ENCODE assay signal across 15 cellular contexts in genomic region chr12:53160000-53160399, GRCh38. TPM values are rescaled to one million over a fixed set of nuclear protein-coding genes. Genes with fewer than 3 reads are reported as not detected.
A peak's percentile ranks its signal among the peaks of the same experiment; 100 is the strongest.
DNase-seq lines count a peak whose midpoint lies in the region; ATAC-seq and TF ChIP-seq lines count a peak whose summit lies in the region.
"Had no signal": no experiment of that assay in that cellular context is flagged by ENCODE, and none has a peak within 500 bp of the region (broad histone marks: within the 10 kb centered on the region; RNA-seq: fewer than 3 reads in every experiment).

No MANE protein-coding gene starts in this region.

- H3K27me3 ChIP-seq in OCI-LY1 (ENCODE audit: insufficient read depth, low read length) (no peaks in the 10 kb centered on the region), body of pancreas (no peaks in the 10 kb centered on the region)
- H3K27me3 ChIP-seq: colonic mucosa, MG63 had no signal

- H3F3A ChIP-seq in OCI-LY1 (ENCODE audit: insufficient read depth, low read length) = no peaks in the 10 kb centered on the region

- no peak overlapping the region for H2AFZ ChIP-seq in OCI-LY1 (ENCODE audit: low read length)

- H3K36me3 ChIP-seq in OCI-LY1 (ENCODE audit: insufficient read depth, low read length) = no peaks in the 10 kb centered on the region
- no peaks in the 10 kb centered on the region for H3K36me3 ChIP-seq in body of pancreas (replicated peaks in 1 of 2; ENCODE audit: insufficient read depth in 1 of 2, low read depth in 2 of 2)
- H3K36me3 ChIP-seq: colonic mucosa had no signal

- no peaks in the 10 kb centered on the region for H3K79me2 ChIP-seq in OCI-LY1 (ENCODE audit: insufficient read depth, low read length)

- TF ChIP-seq POLR2A in body of pancreas (IDR thresholded peaks at IDR 0.05) = no peak

- H3K9me3 Mint-ChIP-seq in activated CD4-positive, alpha-beta memory T cell treated with anti-CD3 and anti-CD28 coated beads, Interleukin-2, amount 10 ng/mL, durations not matched to agents 7 days and 5 days = no peaks in the 10 kb centered on the region
- no peaks in the 10 kb centered on the region for H3K9me3 Mint-ChIP-seq in activated CD4-positive, alpha-beta memory T cell treated with anti-CD3 and anti-CD28 coated beads for 36 hours
- no peaks in the 10 kb centered on the region for H3K9me3 Mint-ChIP-seq in stimulated activated memory B cell treated with anti-CD40 and anti-IgM and Interleukin-4, amounts not matched to agents 10 μg/mL and 1 μg/mL and 100 μg/mL, for 72 hours
- H3K9me3 Mint-ChIP-seq: natural killer cell treated with Interleukin-12 subunit alpha and Interleukin-12 subunit beta and Interleukin-15 and Interleukin-18, amount 100 ng/mL, for 72 hours had no signal

- H3K36me3 Mint-ChIP-seq in activated CD4-positive, alpha-beta memory T cell treated with anti-CD3 and anti-CD28 coated beads, Interleukin-2, amount 10 ng/mL, durations not matched to agents 7 days and 5 days (ENCODE audit: low read depth) = no peaks in the 10 kb centered on the region
- H3K36me3 Mint-ChIP-seq in activated CD4-positive, alpha-beta memory T cell treated with anti-CD3 and anti-CD28 coated beads for 36 hours = peaks cover 2% of the 10 kb centered on the region
- no peaks in the 10 kb centered on the region for H3K36me3 Mint-ChIP-seq in stimulated activated memory B cell treated with anti-CD40 and anti-IgM and Interleukin-4, amounts not matched to agents 10 μg/mL and 1 μg/mL and 100 μg/mL, for 72 hours
- H3K36me3 Mint-ChIP-seq: natural killer cell treated with Interleukin-12 subunit alpha and Interleukin-12 subunit beta and Interleukin-15 and Interleukin-18, amount 100 ng/mL, for 72 hours had no signal

- no peak overlapping the region for H3K4me3 Mint-ChIP-seq in activated CD4-positive, alpha-beta memory T cell treated with anti-CD3 and anti-CD28 coated beads, Interleukin-2, amount 10 ng/mL, durations not matched to agents 7 days and 5 days
- no peak overlapping the region for H3K4me3 Mint-ChIP-seq in activated CD4-positive, alpha-beta memory T cell treated with anti-CD3 and anti-CD28 coated beads for 36 hours
- H3K4me3 Mint-ChIP-seq in stimulated activated memory B cell treated with anti-CD40 and anti-IgM and Interleukin-4, amounts not matched to agents 10 μg/mL and 1 μg/mL and 100 μg/mL, for 72 hours = no peak overlapping the region
- H3K4me3 Mint-ChIP-seq: natural killer cell treated with Interleukin-12 subunit alpha and Interleukin-12 subunit beta and Interleukin-15 and Interleukin-18, amount 100 ng/mL, for 72 hours had no signal

- H3K4me2 ChIP-seq in OCI-LY1 (ENCODE audit: low read length) = no peak overlapping the region

- CTCF ChIA-PET in activated CD4-positive, alpha-beta memory T cell treated with anti-CD3 and anti-CD28 coated beads, Interleukin-2, amount 10 ng/mL, durations not matched to agents 7 days and 5 days (lab: Charles Lee) = interaction anchor here (0.7 to 5.3 kb wide), 45 partner anchors 9 to 317 kb away, joined by 3 to 41 read pairs (median 5); partner anchors contain the start of genes AAAS, CSAD, ESPL1 and ITGB7
- CTCF ChIA-PET in activated CD4-positive, alpha-beta memory T cell treated with anti-CD3 and anti-CD28 coated beads for 36 hours (lab: Charles Lee) = interaction anchor here (0.7 to 6.3 kb wide), 43 partner anchors 8 to 317 kb away, joined by 3 to 65 read pairs (median 6); partner anchors contain the start of genes AAAS, CSAD, ESPL1 and IGFBP6

- H4K20me1 ChIP-seq in OCI-LY1 (ENCODE audit: insufficient read depth, low read length) = no peaks in the 10 kb centered on the region

- H3K4me1 ChIP-seq in OCI-LY1 (ENCODE audit: insufficient read depth, low read length, severe bottlenecking) (peaks cover 9% of the 10 kb centered on the region), body of pancreas (no peaks in the 10 kb centered on the region)
- H3K4me1 ChIP-seq: colonic mucosa had no signal

- no peaks in the 10 kb centered on the region for H3K27me3 Mint-ChIP-seq in activated CD4-positive, alpha-beta memory T cell treated with anti-CD3 and anti-CD28 coated beads, Interleukin-2, amount 10 ng/mL, durations not matched to agents 7 days and 5 days
- no peaks in the 10 kb centered on the region for H3K27me3 Mint-ChIP-seq in activated CD4-positive, alpha-beta memory T cell treated with anti-CD3 and anti-CD28 coated beads for 36 hours
- H3K27me3 Mint-ChIP-seq in stimulated activated memory B cell treated with anti-CD40 and anti-IgM and Interleukin-4, amounts not matched to agents 10 μg/mL and 1 μg/mL and 100 μg/mL, for 72 hours = no peaks in the 10 kb centered on the region
- H3K27me3 Mint-ChIP-seq: natural killer cell treated with Interleukin-12 subunit alpha and Interleukin-12 subunit beta and Interleukin-15 and Interleukin-18, amount 100 ng/mL, for 72 hours; progenitor cell of endocrine pancreas had no signal

- H3K27ac ChIP-seq in OCI-LY1 (ENCODE audit: low read depth, low read length, poor library complexity, severe bottlenecking) = no peak overlapping the region
- H3K27ac ChIP-seq in body of pancreas = no peak overlapping the region
- H3K27ac ChIP-seq: colonic mucosa had no signal

- no peak for TF ChIP-seq CTCF in OCI-LY1 (IDR thresholded peaks at IDR 0.05; ENCODE audit: low read length)
- TF ChIP-seq CTCF in body of pancreas (IDR thresholded peaks at IDR 0.05) = no peak

- no peaks in the 10 kb centered on the region for H3K9me2 ChIP-seq in OCI-LY1 (ENCODE audit: low read depth, low read length)

- no peak for DNase-seq in activated CD4-positive, alpha-beta memory T cell treated with anti-CD3 and anti-CD28 coated beads, Interleukin-2, amount 10 ng/mL, durations not matched to agents 7 days and 5 days
- no peak for DNase-seq in activated CD4-positive, alpha-beta memory T cell treated with anti-CD3 and anti-CD28 coated beads for 36 hours
- DNase-seq in putamen (ENCODE audit: low spot score) = no peak
- DNase-seq in body of pancreas = no peak
- DNase-seq in NCI-H2227 (lab: John Stamatoyannopoulos, UW; ENCODE audit: unreplicated experiment) = no peak

- POLR2A ChIA-PET in activated CD4-positive, alpha-beta memory T cell treated with anti-CD3 and anti-CD28 coated beads, Interleukin-2, amount 10 ng/mL, durations not matched to agents 7 days and 5 days (lab: Charles Lee) = interaction anchor here (0.7 to 3.7 kb wide), 21 partner anchors 14 to 219 kb away, joined by 3 to 33 read pairs (median 5); partner anchors contain the start of genes AAAS, CSAD, ESPL1 and ITGB7
- POLR2A ChIA-PET in activated CD4-positive, alpha-beta memory T cell treated with anti-CD3 and anti-CD28 coated beads for 36 hours (lab: Charles Lee) = interaction anchor here (1.0 to 1.9 kb wide), 2 partner anchors 21 to 46 kb away, joined by 3 to 12 read pairs; partner anchors contain the start of genes CSAD and ZNF740

- H3K9me3 ChIP-seq in OCI-LY1 (ENCODE audit: low read length) = no peaks in the 10 kb centered on the region
- H3K9me3 ChIP-seq in body of pancreas = no peaks in the 10 kb centered on the region
- H3K9me3 ChIP-seq: colonic mucosa, MG63 had no signal

- ATAC-seq in esophagus mucosa = peak; percentile 7
- no peak for ATAC-seq in stimulated activated memory B cell treated with anti-CD40 and anti-IgM and Interleukin-4, amounts not matched to agents 10 μg/mL and 1 μg/mL and 100 μg/mL, for 72 hours
- no peak for ATAC-seq in body of pancreas

- peaks cover 12% of the 10 kb centered on the region for H3K4me1 Mint-ChIP-seq in activated CD4-positive, alpha-beta memory T cell treated with anti-CD3 and anti-CD28 coated beads, Interleukin-2, amount 10 ng/mL, durations not matched to agents 7 days and 5 days
- peaks cover 6% of the 10 kb centered on the region for H3K4me1 Mint-ChIP-seq in activated CD4-positive, alpha-beta memory T cell treated with anti-CD3 and anti-CD28 coated beads for 36 hours (ENCODE audit: low read depth)
- peaks cover 9% of the 10 kb centered on the region for H3K4me1 Mint-ChIP-seq in stimulated activated memory B cell treated with anti-CD40 and anti-IgM and Interleukin-4, amounts not matched to agents 10 μg/mL and 1 μg/mL and 100 μg/mL, for 72 hours

- no peak overlapping the region for H3K4me3 ChIP-seq in OCI-LY1 (ENCODE audit: low read depth, low read length, poor library complexity, severe bottlenecking)
- H3K4me3 ChIP-seq in body of pancreas = no peak overlapping the region
- H3K4me3 ChIP-seq: colonic mucosa, MG63 had no signal

- peak overlapping the region; percentile 40 for H3K27ac Mint-ChIP-seq in activated CD4-positive, alpha-beta memory T cell treated with anti-CD3 and anti-CD28 coated beads, Interleukin-2, amount 10 ng/mL, durations not matched to agents 7 days and 5 days
- H3K27ac Mint-ChIP-seq in activated CD4-positive, alpha-beta memory T cell treated with anti-CD3 and anti-CD28 coated beads for 36 hours = no peak overlapping the region
- H3K27ac Mint-ChIP-seq in stimulated activated memory B cell treated with anti-CD40 and anti-IgM and Interleukin-4, amounts not matched to agents 10 μg/mL and 1 μg/mL and 100 μg/mL, for 72 hours = peak overlapping the region; percentile 73
- H3K27ac Mint-ChIP-seq: progenitor cell of endocrine pancreas had no signal

- H3K9ac ChIP-seq in OCI-LY1 (ENCODE audit: low read length) = peak overlapping the region; percentile 27; the same call in 1 of the 2 replicates

- intact Hi-C loops in activated CD4-positive, alpha-beta memory T cell treated with anti-CD3 and anti-CD28 coated beads for 36 hours (cut with micrococcal nuclease) = loop anchor here (1.0 to 2.0 kb wide), 5 partner anchors 30 to 185 kb away; partner anchors contain the start of genes ITGB7 and PFDN5
- intact Hi-C loops in body of pancreas (cut with DNase I) = loop anchor here (5.0 kb wide), 1 partner anchor 37 kb away; no protein-coding TSS in a partner anchor

- 76 to 77% methylated on average over 8 to 15 of the region's 16 CpGs for WGBS in body of pancreas, 2 donors

RNA-seq across cellular contexts. Expression of gene ZNF740, which starts 20.5 kb away (rescaled TPM):
- total RNA-seq in activated CD4-positive, alpha-beta memory T cell treated with anti-CD3 and anti-CD28 coated beads, Interleukin-2, amount 10 ng/mL, durations not matched to agents 7 days and 5 days = 10 to 100 TPM; 33.7 to 45.5 TPM
- total RNA-seq in activated CD4-positive, alpha-beta memory T cell treated with anti-CD3 and anti-CD28 coated beads for 36 hours = 10 to 100 TPM; 32.6 to 37.5 TPM
- total RNA-seq in esophagus mucosa (19.6 TPM), body of pancreas (10 to 100 TPM; 10.1 to 21.4 TPM)

RNA-seq across cellular contexts. Expression of gene CSAD, which starts 20.7 kb away (rescaled TPM):
- total RNA-seq in activated CD4-positive, alpha-beta memory T cell treated with anti-CD3 and anti-CD28 coated beads, Interleukin-2, amount 10 ng/mL, durations not matched to agents 7 days and 5 days = 10 to 100 TPM; 28.6 to 31.0 TPM
- total RNA-seq in activated CD4-positive, alpha-beta memory T cell treated with anti-CD3 and anti-CD28 coated beads for 36 hours = 10 to 100 TPM; 21.4 to 23.7 TPM
- total RNA-seq in esophagus mucosa (17.1 TPM), body of pancreas (10 to 100 TPM; 31.4 to 64.3 TPM)

RNA-seq across cellular contexts. Expression of gene ITGB7, which starts 47.1 kb away (rescaled TPM):
- 100 to 1,000 TPM; 780 to 786 TPM for total RNA-seq in activated CD4-positive, alpha-beta memory T cell treated with anti-CD3 and anti-CD28 coated beads, Interleukin-2, amount 10 ng/mL, durations not matched to agents 7 days and 5 days
- 100 to 1,000 TPM; 168 to 169 TPM for total RNA-seq in activated CD4-positive, alpha-beta memory T cell treated with anti-CD3 and anti-CD28 coated beads for 36 hours
- total RNA-seq in esophagus mucosa = 7.0 TPM
- total RNA-seq in body of pancreas = 1 to 10 TPM; 2.3 to 4.9 TPM
- total RNA-seq: fibroblast of villous mesenchyme had no signal

RNA-seq across cellular contexts. Expression of gene SOAT2, which starts 56.7 kb away (rescaled TPM):
- total RNA-seq in activated CD4-positive, alpha-beta memory T cell treated with anti-CD3 and anti-CD28 coated beads, Interleukin-2, amount 10 ng/mL, durations not matched to agents 7 days and 5 days = 1 to 10 TPM; 1.4 to 1.5 TPM
- total RNA-seq in activated CD4-positive, alpha-beta memory T cell treated with anti-CD3 and anti-CD28 coated beads for 36 hours = 1 to 10 TPM; 1.1 to 1.5 TPM
- total RNA-seq in esophagus mucosa (not detected), body of pancreas (not detected)
- total RNA-seq: A172, fibroblast of villous mesenchyme, temporal lobe had no signal

Comparison
In these comparisons a context has a peak if more than half of its experiments do, and no peak if none do; other contexts are left out.
1. RNA of gene ITGB7, which starts 47.1 kb away (total RNA-seq): 780 to 786 TPM in activated CD4-positive, alpha-beta memory T cell treated with anti-CD3 and anti-CD28 coated beads, Interleukin-2, amount 10 ng/mL, durations not matched to agents 7 days and 5 days and 168 to 169 TPM in activated CD4-positive, alpha-beta memory T cell treated with anti-CD3 and anti-CD28 coated beads for 36 hours; 7.0 TPM in esophagus mucosa (single experiment) and 2.3 to 4.9 TPM in body of pancreas; every median in the first group is over 10 times any median in the second.